In genomic region chr17:73952136-73952497, GRCh38 we compare ENCODE assay signal across 10 cellular contexts.
DNase-seq lines count a peak whose midpoint lies in the region; ATAC-seq, FAIRE-seq and TF ChIP-seq lines count a peak whose summit lies in the region.
"Had no signal": no experiment of that assay in that cellular context is flagged by ENCODE, and none has a peak within 500 bp of the region (broad histone marks: within the 10 kb centered on the region; RNA-seq: fewer than 3 reads in every experiment).

No MANE protein-coding gene starts in this region.

- peak overlapping the region; percentile 50 to 70 (median 64) for H3K4me3 ChIP-seq in BLaER1 treated with 17β-estradiol and CSF1 and Interleukin-3, amounts not matched to agents 10 nM and 100 nM
- H3K4me3 ChIP-seq in NB4 (ENCODE audit: low read depth, low read length) (peak overlapping the region; percentile 28), pancreas (peak overlapping the region in 1 of 4 donors; percentile 32)
- H3K4me3 ChIP-seq: GM23248 had no signal

- ATAC-seq in GM21723 (IDR thresholded peaks at IDR 0.05; ENCODE audit: unreplicated experiment) = no peak
- no peak for ATAC-seq in pancreas

- TF ChIP-seq POLR2A in NB4 (IDR thresholded peaks at IDR 0.05; ENCODE audit: extremely low read depth, insufficient read length) = no peak

- H3K27me3 ChIP-seq in BLaER1 treated with 17β-estradiol and CSF1 and Interleukin-3, amounts not matched to agents 10 nM and 100 nM = no peaks in the 10 kb centered on the region
- H3K27me3 ChIP-seq in pancreas = no peaks in the 10 kb centered on the region

- no peaks in the 10 kb centered on the region for H3K36me3 ChIP-seq in BLaER1 treated with 17β-estradiol and CSF1 and Interleukin-3, amounts not matched to agents 10 nM and 100 nM
- no peaks in the 10 kb centered on the region for H3K36me3 ChIP-seq in pancreas

- H3K4me1 ChIP-seq in BLaER1 treated with 17β-estradiol and CSF1 and Interleukin-3, amounts not matched to agents 10 nM and 100 nM = peaks cover 17 to 60% (median 53%) of the 10 kb centered on the region in 10 experiments
- peaks cover 0 to 10% (median 5%) of the 10 kb centered on the region in 3 donors for H3K4me1 ChIP-seq in pancreas

- TF ChIP-seq CTCF in NB4 (IDR thresholded peaks at IDR 0.05; ENCODE audit: low read depth, low read length) (no peak), endothelial cell (IDR thresholded peaks at IDR 0.05; ENCODE audit: unreplicated experiment) (no peak), nephron (IDR thresholded peaks at IDR 0.05; ENCODE audit: unreplicated experiment in 3 of 3) (no peak), pancreas (IDR thresholded peaks at IDR 0.05) (no peak)

- H3K4me3 Mint-ChIP-seq in endothelial cell (ENCODE audit: unreplicated experiment) (peak overlapping the region; percentile 85), nephron (peak overlapping the region; percentile 72 to 81 (median 75))
- H3K4me3 Mint-ChIP-seq: effector memory CD8-positive, alpha-beta T cell had no signal

- H3K4me1 Mint-ChIP-seq in endothelial cell (ENCODE audit: unreplicated experiment) = peaks cover 13% of the 10 kb centered on the region
- peaks cover 5% of the 10 kb centered on the region for H3K4me1 Mint-ChIP-seq in nephron

- no peaks in the 10 kb centered on the region for H3K9me3 ChIP-seq in BLaER1 treated with 17β-estradiol and CSF1 and Interleukin-3, amounts not matched to agents 10 nM and 100 nM (replicated peaks in 1 of 11)
- no peaks in the 10 kb centered on the region for H3K9me3 ChIP-seq in pancreas

- FAIRE-seq in pancreas (lab: Jason Lieb, UNC) = no peak

- peak overlapping the region; percentile 30 to 86 (median 77); a peak in 21 of 22 replicates for H3K9ac ChIP-seq in BLaER1 treated with 17β-estradiol and CSF1 and Interleukin-3, amounts not matched to agents 10 nM and 100 nM
- H3K9ac ChIP-seq: GM23248 had no signal

- H3K27me3 Mint-ChIP-seq in endothelial cell (ENCODE audit: unreplicated experiment) = peaks cover 3% of the 10 kb centered on the region
- H3K27me3 Mint-ChIP-seq in nephron (ENCODE audit: low read depth) = peaks cover 31% of the 10 kb centered on the region

- DNase-seq in NB4 (ENCODE audit: low read depth) (peak; percentile 91), endothelial cell (ENCODE audit: low spot score) (peak; percentile 40), pancreas (no peak)
- no peak for DNase-seq in activated CD4-positive, alpha-beta T cell treated with anti-CD3 and anti-CD28 coated beads for 4 hours
- DNase-seq in stimulated activated CD8-positive, alpha-beta memory T cell treated with anti-CD3 and anti-CD28 coated beads, Interleukin-4, amount 100 ng/mL, for 48 hours = no peak

- no peaks in the 10 kb centered on the region for H3K9me3 Mint-ChIP-seq in endothelial cell (ENCODE audit: unreplicated experiment)
- H3K9me3 Mint-ChIP-seq in nephron = no peaks in the 10 kb centered on the region
- H3K9me3 Mint-ChIP-seq: effector memory CD8-positive, alpha-beta T cell had no signal

- no peaks in the 10 kb centered on the region for H3K36me3 Mint-ChIP-seq in endothelial cell (ENCODE audit: low read depth, unreplicated experiment)
- H3K36me3 Mint-ChIP-seq in nephron (ENCODE audit: low read depth) = no peaks in the 10 kb centered on the region

- intact Hi-C loops in pancreas (cut with DNase I) = no loop called here

- peak overlapping the region in 9 of 11 experiments; percentile 59 to 93 (median 89); a peak in 17 of 22 replicates for H3K27ac ChIP-seq in BLaER1 treated with 17β-estradiol and CSF1 and Interleukin-3, amounts not matched to agents 10 nM and 100 nM
- no peak overlapping the region for H3K27ac ChIP-seq in pancreas
- H3K27ac ChIP-seq: GM23248 had no signal

- H3K27ac Mint-ChIP-seq in endothelial cell (ENCODE audit: unreplicated experiment) = peak overlapping the region; percentile 68
- H3K27ac Mint-ChIP-seq in nephron = peak overlapping the region; percentile 44 to 72 (median 55)
- H3K27ac Mint-ChIP-seq: effector memory CD8-positive, alpha-beta T cell had no signal

- H4K20me1 ChIP-seq in BLaER1 treated with 17β-estradiol and CSF1 and Interleukin-3, amounts not matched to agents 10 nM and 100 nM = no peaks in the 10 kb centered on the region

- 34 to 51% methylated on average over 22 of the region's 22 CpGs for WGBS in pancreas, 2 donors

- peak overlapping the region; percentile 93 to 100 (median 97) for H3K4me2 ChIP-seq in BLaER1 treated with 17β-estradiol and CSF1 and Interleukin-3, amounts not matched to agents 10 nM and 100 nM

Comparison
In these comparisons a context has a peak if more than half of its experiments do, and no peak if none do; other contexts are left out.
1. H3K27ac ChIP-seq: peak in BLaER1 treated with 17β-estradiol and CSF1 and Interleukin-3, amounts not matched to agents 10 nM and 100 nM (9 of 11); none in pancreas (0 of 4).
2. DNase-seq: peak in NB4 (single experiment) and endothelial cell (single experiment); none in pancreas (0 of 6), activated CD4-positive, alpha-beta T cell treated with anti-CD3 and anti-CD28 coated beads for 4 hours (0 of 2) and stimulated activated CD8-positive, alpha-beta memory T cell treated with anti-CD3 and anti-CD28 coated beads, Interleukin-4, amount 100 ng/mL, for 48 hours (single experiment).